ENCODE assay signal across 30 cellular contexts in the genomic region with DNA sequence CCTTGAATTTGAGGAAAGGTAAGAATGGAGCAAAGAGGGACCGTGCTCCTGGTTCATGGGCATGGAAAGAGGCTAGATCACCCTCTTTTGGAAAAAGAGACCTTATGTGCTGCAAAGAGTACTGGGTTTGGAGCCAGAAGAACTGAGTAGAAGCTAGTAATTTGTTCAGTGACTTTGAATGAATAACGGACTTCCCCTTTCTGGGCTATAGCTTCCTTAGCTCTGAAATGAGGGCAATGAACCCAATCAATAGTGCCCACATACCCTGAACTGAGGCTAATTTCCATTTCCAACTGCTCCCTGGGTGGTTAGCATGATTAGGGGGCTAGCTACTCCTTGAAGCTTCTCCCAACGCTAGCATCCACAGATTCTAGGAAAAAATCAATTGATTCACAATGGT.
"Had no signal": no experiment of that assay in that cellular context is flagged by ENCODE, and none has a peak within 500 bp of the region (broad histone marks: within the 10 kb centered on the region; RNA-seq: fewer than 3 reads in every experiment).

No MANE protein-coding gene starts in this region.

- H3K4me1 Mint-ChIP-seq: activated naive CD8-positive, alpha-beta T cell treated with anti-CD3 and anti-CD28 coated beads for 36 hours; stimulated activated effector memory CD8-positive, alpha-beta T cell treated with anti-CD3 and anti-CD28 coated beads, Interleukin-12 subunit alpha, Interleukin-12 subunit beta, amount 100 ng/mL, for 72 hours had no signal

- H3K27me3 ChIP-seq: adrenal gland, body of pancreas, colonic mucosa, esophagus squamous epithelium, ovary, sigmoid colon, suprapubic skin, tibial artery, upper lobe of right lung had no signal

- H3K4me3 Mint-ChIP-seq: activated naive CD4-positive, alpha-beta T cell treated with anti-CD3 and anti-CD28 coated beads for 36 hours; activated naive CD8-positive, alpha-beta T cell treated with anti-CD3 and anti-CD28 coated beads for 36 hours; nephron progenitor cell; stimulated activated effector memory CD8-positive, alpha-beta T cell treated with anti-CD3 and anti-CD28 coated beads, Interleukin-12 subunit alpha, Interleukin-12 subunit beta, amount 100 ng/mL, for 72 hours; T-helper 2 cell treated with Interferon-gamma antibody and Interleukin-4, amounts not matched to agents 5 μg/mL and 100 μg/mL, for 36 hours had no signal

- ATAC-seq: activated CD4-positive, CD25-positive, alpha-beta regulatory T cell treated with anti-CD3 and anti-CD28 coated beads, Interleukin-2, amount 50 U/mL, for 24 hours; body of pancreas; left ventricle myocardium superior; stimulated activated effector memory CD8-positive, alpha-beta T cell treated with anti-CD3 and anti-CD28 coated beads, Interleukin-12 subunit alpha, Interleukin-12 subunit beta, amount 100 ng/mL, for 72 hours; upper lobe of right lung had no signal

- H3K4me3 ChIP-seq: adrenal gland, body of pancreas, colonic mucosa, esophagus squamous epithelium, ovary, prostate gland, sigmoid colon, suprapubic skin, tibial artery, upper lobe of right lung had no signal

- H3K36me3 Mint-ChIP-seq: activated naive CD8-positive, alpha-beta T cell treated with anti-CD3 and anti-CD28 coated beads for 36 hours; stimulated activated effector memory CD8-positive, alpha-beta T cell treated with anti-CD3 and anti-CD28 coated beads, Interleukin-12 subunit alpha, Interleukin-12 subunit beta, amount 100 ng/mL, for 72 hours had no signal

- H3K9me3 Mint-ChIP-seq: activated naive CD4-positive, alpha-beta T cell treated with anti-CD3 and anti-CD28 coated beads for 36 hours; activated naive CD8-positive, alpha-beta T cell treated with anti-CD3 and anti-CD28 coated beads for 36 hours; nephron progenitor cell; stimulated activated effector memory CD8-positive, alpha-beta T cell treated with anti-CD3 and anti-CD28 coated beads, Interleukin-12 subunit alpha, Interleukin-12 subunit beta, amount 100 ng/mL, for 72 hours; T-helper 2 cell treated with Interferon-gamma antibody and Interleukin-4, amounts not matched to agents 5 μg/mL and 100 μg/mL, for 36 hours had no signal

- H3K9me3 ChIP-seq: adrenal gland, body of pancreas, colonic mucosa, esophagus squamous epithelium, ovary, prostate gland, sigmoid colon, suprapubic skin, tibial artery, upper lobe of right lung had no signal

- H3K27ac ChIP-seq: adrenal gland, body of pancreas, colonic mucosa, epithelial cell of prostate, esophagus squamous epithelium, ovary, prostate gland, suprapubic skin, tibial artery, upper lobe of right lung, WERI-Rb-1 had no signal

- H3K4me1 ChIP-seq: adrenal gland, colonic mucosa, prostate gland, suprapubic skin, tibial artery, upper lobe of right lung had no signal

- H3K27ac Mint-ChIP-seq: activated naive CD4-positive, alpha-beta T cell treated with anti-CD3 and anti-CD28 coated beads for 36 hours; activated naive CD8-positive, alpha-beta T cell treated with anti-CD3 and anti-CD28 coated beads for 36 hours; stimulated activated effector memory CD8-positive, alpha-beta T cell treated with anti-CD3 and anti-CD28 coated beads, Interleukin-12 subunit alpha, Interleukin-12 subunit beta, amount 100 ng/mL, for 72 hours; T-helper 2 cell treated with Interferon-gamma antibody and Interleukin-4, amounts not matched to agents 5 μg/mL and 100 μg/mL, for 36 hours had no signal

- H3K36me3 ChIP-seq: adrenal gland, colonic mucosa, esophagus squamous epithelium, ovary, prostate gland, sigmoid colon, suprapubic skin, tibial artery, upper lobe of right lung, WERI-Rb-1 had no signal

- DNase-seq: activated CD4-positive, alpha-beta T cell treated with anti-CD3 and anti-CD28 coated beads for 48 hours; activated CD4-positive, alpha-beta T cell treated with anti-CD3 and anti-CD28 coated beads, Interleukin-2, amount 50 U/mL, for 48 hours; activated CD8-positive, alpha-beta memory T cell treated with anti-CD3 and anti-CD28 coated beads for 24 hours; activated effector memory CD4-positive, alpha-beta T cell treated with Interleukin-2 at 50 U/mL for 16 hours; activated naive CD4-positive, alpha-beta T cell treated with anti-CD3 and anti-CD28 coated beads for 36 hours; activated naive CD8-positive, alpha-beta T cell treated with anti-CD3 and anti-CD28 coated beads for 36 hours; adrenal gland; aorta; cerebellar nuclear complex; colonic mucosa; effector CD8-positive, alpha-beta T cell; esophagus squamous epithelium; glutamatergic neuron; islet precursor cell; left ventricle myocardium superior; nephron progenitor cell; ovary; sigmoid colon; small intestine; stimulated activated CD4-positive, alpha-beta T cell treated with anti-CD3 and anti-CD28 coated beads, Interleukin-4, amount 100 ng/mL, for 24 hours; tibial artery; upper lobe of right lung; WERI-Rb-1 had no signal
